Comparison of ENCODE assay signal across 1 cellular context in the genomic region with DNA sequence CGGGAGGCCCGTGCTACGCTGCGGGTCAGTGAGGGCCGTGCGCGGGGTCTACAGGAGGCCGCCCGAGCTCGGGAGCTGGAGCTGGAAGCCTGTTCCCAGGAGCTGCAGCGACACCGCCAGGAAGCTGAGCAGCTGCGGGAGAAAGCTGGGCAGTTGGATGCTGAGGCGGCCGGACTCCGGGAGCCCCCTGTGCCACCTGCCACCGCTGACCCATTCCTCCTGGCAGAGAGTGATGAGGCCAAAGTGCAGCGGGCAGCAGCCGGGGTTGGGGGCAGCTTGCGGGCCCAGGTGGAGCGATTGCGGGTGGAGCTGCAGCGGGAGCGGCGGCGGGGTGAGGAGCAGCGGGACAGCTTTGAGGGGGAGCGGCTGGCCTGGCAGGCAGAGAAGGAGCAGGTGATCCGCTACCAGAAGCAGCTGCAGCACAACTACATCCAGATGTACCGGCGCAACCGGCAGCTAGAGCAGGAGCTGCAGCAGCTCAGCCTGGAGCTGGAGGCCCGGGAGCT.
TF ChIP-seq lines count a peak whose summit lies in the region.

No MANE protein-coding gene starts in this region.

TF ChIP-seq in GM23338, 12 proteins besides CTCF, POLR2A, EP300 and RAD21:
- TF ChIP-seq EZH2 (IDR thresholded peaks at IDR 0.05; ENCODE audit: low read depth, unreplicated experiment) (no peak), EZH2phosphoT487 (IDR thresholded peaks at IDR 0.05; ENCODE audit: unreplicated experiment) (no peak), POLR2AphosphoS5 (IDR thresholded peaks at IDR 0.05; ENCODE audit: low read depth) (no peak), ZNF331 (CRISPR knock-in tag; IDR thresholded peaks at IDR 0.05; ENCODE audit: low read depth) (no peak), NANOG (IDR thresholded peaks at IDR 0.05; ENCODE audit: borderline replicate concordance) (no peak), JUNB (IDR thresholded peaks at IDR 0.05; ENCODE audit: unreplicated experiment) (no peak)
- TF ChIP-seq, protein P1, sequence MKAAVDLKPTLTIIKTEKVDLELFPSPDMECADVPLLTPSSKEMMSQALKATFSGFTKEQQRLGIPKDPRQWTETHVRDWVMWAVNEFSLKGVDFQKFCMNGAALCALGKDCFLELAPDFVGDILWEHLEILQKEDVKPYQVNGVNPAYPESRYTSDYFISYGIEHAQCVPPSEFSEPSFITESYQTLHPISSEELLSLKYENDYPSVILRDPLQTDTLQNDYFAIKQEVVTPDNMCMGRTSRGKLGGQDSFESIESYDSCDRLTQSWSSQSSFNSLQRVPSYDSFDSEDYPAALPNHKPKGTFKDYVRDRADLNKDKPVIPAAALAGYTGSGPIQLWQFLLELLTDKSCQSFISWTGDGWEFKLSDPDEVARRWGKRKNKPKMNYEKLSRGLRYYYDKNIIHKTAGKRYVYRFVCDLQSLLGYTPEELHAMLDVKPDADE (IDR thresholded peaks at IDR 0.05): no peak
- TF ChIP-seq, protein P2, sequence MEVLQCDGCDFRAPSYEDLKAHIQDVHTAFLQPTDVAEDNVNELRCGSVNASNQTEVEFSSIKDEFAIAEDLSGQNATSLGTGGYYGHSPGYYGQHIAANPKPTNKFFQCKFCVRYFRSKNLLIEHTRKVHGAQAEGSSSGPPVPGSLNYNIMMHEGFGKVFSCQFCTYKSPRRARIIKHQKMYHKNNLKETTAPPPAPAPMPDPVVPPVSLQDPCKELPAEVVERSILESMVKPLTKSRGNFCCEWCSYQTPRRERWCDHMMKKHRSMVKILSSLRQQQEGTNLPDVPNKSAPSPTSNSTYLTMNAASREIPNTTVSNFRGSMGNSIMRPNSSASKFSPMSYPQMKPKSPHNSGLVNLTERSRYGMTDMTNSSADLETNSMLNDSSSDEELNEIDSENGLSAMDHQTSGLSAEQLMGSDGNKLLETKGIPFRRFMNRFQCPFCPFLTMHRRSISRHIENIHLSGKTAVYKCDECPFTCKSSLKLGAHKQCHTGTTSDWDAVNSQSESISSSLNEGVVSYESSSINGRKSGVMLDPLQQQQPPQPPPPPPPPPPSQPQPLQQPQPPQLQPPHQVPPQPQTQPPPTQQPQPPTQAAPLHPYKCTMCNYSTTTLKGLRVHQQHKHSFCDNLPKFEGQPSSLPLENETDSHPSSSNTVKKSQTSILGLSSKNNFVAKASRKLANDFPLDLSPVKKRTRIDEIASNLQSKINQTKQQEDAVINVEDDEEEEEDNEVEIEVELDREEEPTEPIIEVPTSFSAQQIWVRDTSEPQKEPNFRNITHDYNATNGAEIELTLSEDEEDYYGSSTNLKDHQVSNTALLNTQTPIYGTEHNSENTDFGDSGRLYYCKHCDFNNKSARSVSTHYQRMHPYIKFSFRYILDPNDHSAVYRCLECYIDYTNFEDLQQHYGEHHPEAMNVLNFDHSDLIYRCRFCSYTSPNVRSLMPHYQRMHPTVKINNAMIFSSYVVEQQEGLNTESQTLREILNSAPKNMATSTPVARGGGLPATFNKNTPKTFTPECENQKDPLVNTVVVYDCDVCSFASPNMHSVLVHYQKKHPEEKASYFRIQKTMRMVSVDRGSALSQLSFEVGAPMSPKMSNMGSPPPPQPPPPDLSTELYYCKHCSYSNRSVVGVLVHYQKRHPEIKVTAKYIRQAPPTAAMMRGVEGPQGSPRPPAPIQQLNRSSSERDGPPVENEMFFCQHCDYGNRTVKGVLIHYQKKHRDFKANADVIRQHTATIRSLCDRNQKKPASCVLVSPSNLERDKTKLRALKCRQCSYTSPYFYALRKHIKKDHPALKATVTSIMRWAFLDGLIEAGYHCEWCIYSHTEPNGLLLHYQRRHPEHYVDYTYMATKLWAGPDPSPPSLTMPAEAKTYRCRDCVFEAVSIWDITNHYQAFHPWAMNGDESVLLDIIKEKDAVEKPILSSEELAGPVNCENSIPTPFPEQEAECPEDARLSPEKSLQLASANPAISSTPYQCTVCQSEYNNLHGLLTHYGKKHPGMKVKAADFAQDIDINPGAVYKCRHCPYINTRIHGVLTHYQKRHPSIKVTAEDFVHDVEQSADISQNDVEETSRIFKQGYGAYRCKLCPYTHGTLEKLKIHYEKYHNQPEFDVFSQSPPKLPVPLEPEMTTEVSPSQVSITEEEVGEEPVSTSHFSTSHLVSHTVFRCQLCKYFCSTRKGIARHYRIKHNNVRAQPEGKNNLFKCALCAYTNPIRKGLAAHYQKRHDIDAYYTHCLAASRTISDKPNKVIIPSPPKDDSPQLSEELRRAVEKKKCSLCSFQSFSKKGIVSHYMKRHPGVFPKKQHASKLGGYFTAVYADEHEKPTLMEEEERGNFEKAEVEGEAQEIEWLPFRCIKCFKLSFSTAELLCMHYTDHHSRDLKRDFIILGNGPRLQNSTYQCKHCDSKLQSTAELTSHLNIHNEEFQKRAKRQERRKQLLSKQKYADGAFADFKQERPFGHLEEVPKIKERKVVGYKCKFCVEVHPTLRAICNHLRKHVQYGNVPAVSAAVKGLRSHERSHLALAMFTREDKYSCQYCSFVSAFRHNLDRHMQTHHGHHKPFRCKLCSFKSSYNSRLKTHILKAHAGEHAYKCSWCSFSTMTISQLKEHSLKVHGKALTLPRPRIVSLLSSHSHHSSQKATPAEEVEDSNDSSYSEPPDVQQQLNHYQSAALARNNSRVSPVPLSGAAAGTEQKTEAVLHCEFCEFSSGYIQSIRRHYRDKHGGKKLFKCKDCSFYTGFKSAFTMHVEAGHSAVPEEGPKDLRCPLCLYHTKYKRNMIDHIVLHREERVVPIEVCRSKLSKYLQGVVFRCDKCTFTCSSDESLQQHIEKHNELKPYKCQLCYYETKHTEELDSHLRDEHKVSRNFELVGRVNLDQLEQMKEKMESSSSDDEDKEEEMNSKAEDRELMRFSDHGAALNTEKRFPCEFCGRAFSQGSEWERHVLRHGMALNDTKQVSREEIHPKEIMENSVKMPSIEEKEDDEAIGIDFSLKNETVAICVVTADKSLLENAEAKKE (CRISPR knock-in tag; IDR thresholded peaks at IDR 0.05): no peak
- TF ChIP-seq, protein P3, sequence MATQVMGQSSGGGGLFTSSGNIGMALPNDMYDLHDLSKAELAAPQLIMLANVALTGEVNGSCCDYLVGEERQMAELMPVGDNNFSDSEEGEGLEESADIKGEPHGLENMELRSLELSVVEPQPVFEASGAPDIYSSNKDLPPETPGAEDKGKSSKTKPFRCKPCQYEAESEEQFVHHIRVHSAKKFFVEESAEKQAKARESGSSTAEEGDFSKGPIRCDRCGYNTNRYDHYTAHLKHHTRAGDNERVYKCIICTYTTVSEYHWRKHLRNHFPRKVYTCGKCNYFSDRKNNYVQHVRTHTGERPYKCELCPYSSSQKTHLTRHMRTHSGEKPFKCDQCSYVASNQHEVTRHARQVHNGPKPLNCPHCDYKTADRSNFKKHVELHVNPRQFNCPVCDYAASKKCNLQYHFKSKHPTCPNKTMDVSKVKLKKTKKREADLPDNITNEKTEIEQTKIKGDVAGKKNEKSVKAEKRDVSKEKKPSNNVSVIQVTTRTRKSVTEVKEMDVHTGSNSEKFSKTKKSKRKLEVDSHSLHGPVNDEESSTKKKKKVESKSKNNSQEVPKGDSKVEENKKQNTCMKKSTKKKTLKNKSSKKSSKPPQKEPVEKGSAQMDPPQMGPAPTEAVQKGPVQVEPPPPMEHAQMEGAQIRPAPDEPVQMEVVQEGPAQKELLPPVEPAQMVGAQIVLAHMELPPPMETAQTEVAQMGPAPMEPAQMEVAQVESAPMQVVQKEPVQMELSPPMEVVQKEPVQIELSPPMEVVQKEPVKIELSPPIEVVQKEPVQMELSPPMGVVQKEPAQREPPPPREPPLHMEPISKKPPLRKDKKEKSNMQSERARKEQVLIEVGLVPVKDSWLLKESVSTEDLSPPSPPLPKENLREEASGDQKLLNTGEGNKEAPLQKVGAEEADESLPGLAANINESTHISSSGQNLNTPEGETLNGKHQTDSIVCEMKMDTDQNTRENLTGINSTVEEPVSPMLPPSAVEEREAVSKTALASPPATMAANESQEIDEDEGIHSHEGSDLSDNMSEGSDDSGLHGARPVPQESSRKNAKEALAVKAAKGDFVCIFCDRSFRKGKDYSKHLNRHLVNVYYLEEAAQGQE (IDR thresholded peaks at IDR 0.05; ENCODE audit: unreplicated experiment): no peak
